In genomic region chr14:73729556-73730265, GRCh38 we compare ENCODE assay signal across 8 cellular contexts. TPM values are rescaled to one million over a fixed set of nuclear protein-coding genes. Genes with fewer than 3 reads are reported as not detected.
DNase-seq lines count a peak whose midpoint lies in the region; ATAC-seq, FAIRE-seq and TF ChIP-seq lines count a peak whose summit lies in the region.
"Had no signal": no experiment of that assay in that cellular context is flagged by ENCODE, and none has a peak within 500 bp of the region (broad histone marks: within the 10 kb centered on the region; RNA-seq: fewer than 3 reads in every experiment).

No MANE protein-coding gene starts in this region.

- peaks cover 6 to 31% (median 20%) of the 10 kb centered on the region in 4 donors for H3K4me1 ChIP-seq in liver (ENCODE audit: control insufficient read depth in 4 of 4, insufficient read depth in 4 of 4, low read length in 3 of 4)
- peaks cover 27% of the 10 kb centered on the region for H3K4me1 ChIP-seq in GM23248 (ENCODE audit: insufficient read depth)

- TF ChIP-seq CTCF in liver (IDR thresholded peaks at IDR 0.05; ENCODE audit: low read depth, low read length, missing input control): no peak

- no peak for TF ChIP-seq RAD21 in liver (IDR thresholded peaks at IDR 0.05)

- H3K4me3 ChIP-seq in liver (ENCODE audit: low read depth in 1 of 3, low read length in 3 of 3) (no peak overlapping the region), GM23248 (no peak overlapping the region)

- POLR2A ChIA-PET in activated CD4-positive, alpha-beta memory T cell treated with anti-CD3 and anti-CD28 coated beads for 36 hours (lab: Charles Lee): interaction anchor here (2.4 kb wide), 1 partner anchor 29 kb away, joined by 13 read pairs; no protein-coding TSS in a partner anchor

- H3K9me3 Mint-ChIP-seq in activated CD4-positive, alpha-beta memory T cell treated with anti-CD3 and anti-CD28 coated beads for 36 hours: no peaks in the 10 kb centered on the region
- H3K9me3 Mint-ChIP-seq in stimulated activated effector memory CD8-positive, alpha-beta T cell treated with anti-CD3 and anti-CD28 coated beads, Interleukin-12 subunit alpha, Interleukin-12 subunit beta, amount 100 ng/mL, for 72 hours: no peaks in the 10 kb centered on the region

- no peaks in the 10 kb centered on the region for H3K9me2 ChIP-seq in GM23248 (ENCODE audit: insufficient read depth)

- peaks cover 28% of the 10 kb centered on the region for H3F3A ChIP-seq in GM23248 (ENCODE audit: insufficient read depth)

- H3K9me3 ChIP-seq in liver (ENCODE audit: control insufficient read depth in 4 of 4, low read length in 3 of 4) (no peaks in the 10 kb centered on the region), GM23248 (ENCODE audit: low read depth) (no peaks in the 10 kb centered on the region)

- H3K27me3 Mint-ChIP-seq in activated CD4-positive, alpha-beta memory T cell treated with anti-CD3 and anti-CD28 coated beads for 36 hours: no peaks in the 10 kb centered on the region

- peaks cover 27% of the 10 kb centered on the region for H3K4me1 Mint-ChIP-seq in activated CD4-positive, alpha-beta memory T cell treated with anti-CD3 and anti-CD28 coated beads for 36 hours (ENCODE audit: low read depth)
- peaks cover 37% of the 10 kb centered on the region for H3K4me1 Mint-ChIP-seq in stimulated activated effector memory CD8-positive, alpha-beta T cell treated with anti-CD3 and anti-CD28 coated beads, Interleukin-12 subunit alpha, Interleukin-12 subunit beta, amount 100 ng/mL, for 72 hours

- H3K4me2 ChIP-seq in GM23248 (ENCODE audit: unreplicated experiment): no peak overlapping the region

- FAIRE-seq in HTR-8/SVneo (lab: Jason Lieb, UNC): peak; percentile 26

- H3K9ac ChIP-seq in liver (ENCODE audit: low read depth in 1 of 2, low read length in 2 of 2) (no peak overlapping the region), GM23248 (no peak overlapping the region)

- H3K27me3 ChIP-seq in liver (ENCODE audit: control insufficient read depth in 4 of 4, insufficient read depth in 4 of 4, low read length in 3 of 4) (no peaks in the 10 kb centered on the region), GM23248 (replicated peaks; ENCODE audit: insufficient read depth) (no peaks in the 10 kb centered on the region)

- peaks cover 70% of the 10 kb centered on the region for H3K79me2 ChIP-seq in GM23248 (ENCODE audit: insufficient read depth)

- H3K36me3 ChIP-seq in liver (ENCODE audit: control insufficient read depth in 4 of 4, insufficient read depth in 3 of 4, low read depth in 1 of 4, low read length in 3 of 4): peaks cover 11 to 64% (median 26%) of the 10 kb centered on the region in 4 donors
- H3K36me3 ChIP-seq in GM23248 (ENCODE audit: low read depth): peaks cover 33% of the 10 kb centered on the region; the same call in 1 of the 2 replicates

- DNase-seq in HTR-8/SVneo (ENCODE audit: insufficient read length, low spot score): no peak
- DNase-seq in activated CD4-positive, alpha-beta memory T cell treated with anti-CD3 and anti-CD28 coated beads for 36 hours: no peak
- no peak for DNase-seq in stimulated activated effector memory CD8-positive, alpha-beta T cell treated with anti-CD3 and anti-CD28 coated beads, Interleukin-12 subunit alpha, Interleukin-12 subunit beta, amount 100 ng/mL, for 72 hours (ENCODE audit: low spot score in 2 of 2)
- no peak for DNase-seq in GM23248
- DNase-seq in NCI-H1930 (lab: John Stamatoyannopoulos, UW): no peak
- DNase-seq: T1000 had no signal

- no peak overlapping the region for H2AFZ ChIP-seq in GM23248

- peak overlapping the region; percentile 78 for H3K27ac Mint-ChIP-seq in activated CD4-positive, alpha-beta memory T cell treated with anti-CD3 and anti-CD28 coated beads for 36 hours
- H3K27ac Mint-ChIP-seq in stimulated activated effector memory CD8-positive, alpha-beta T cell treated with anti-CD3 and anti-CD28 coated beads, Interleukin-12 subunit alpha, Interleukin-12 subunit beta, amount 100 ng/mL, for 72 hours: peak overlapping the region; percentile 89

- peaks cover 56% of the 10 kb centered on the region for H3K36me3 Mint-ChIP-seq in activated CD4-positive, alpha-beta memory T cell treated with anti-CD3 and anti-CD28 coated beads for 36 hours
- H3K36me3 Mint-ChIP-seq in stimulated activated effector memory CD8-positive, alpha-beta T cell treated with anti-CD3 and anti-CD28 coated beads, Interleukin-12 subunit alpha, Interleukin-12 subunit beta, amount 100 ng/mL, for 72 hours: peaks cover 100% of the 10 kb centered on the region

- H3K4me3 Mint-ChIP-seq in activated CD4-positive, alpha-beta memory T cell treated with anti-CD3 and anti-CD28 coated beads for 36 hours: no peak overlapping the region
- no peak overlapping the region for H3K4me3 Mint-ChIP-seq in stimulated activated effector memory CD8-positive, alpha-beta T cell treated with anti-CD3 and anti-CD28 coated beads, Interleukin-12 subunit alpha, Interleukin-12 subunit beta, amount 100 ng/mL, for 72 hours

- in situ Hi-C loops in GM23248 (cut with MboI): loop anchor here (10.0 kb wide), 1 partner anchor 95 kb away; no protein-coding TSS in a partner anchor

- CTCF ChIA-PET in activated CD4-positive, alpha-beta memory T cell treated with anti-CD3 and anti-CD28 coated beads for 36 hours (lab: Charles Lee): interaction anchor here (0.7 to 9.4 kb wide), 30 partner anchors 10 to 221 kb away, joined by 3 to 181 read pairs (median 8); partner anchors contain the start of gene ZNF410

- WGBS in liver: 90% methylated on average over 23 of the region's 23 CpGs
- 95% methylated on average over 22 to 23 of the region's 23 CpGs for WGBS in GM23248 (ENCODE audit: low coverage in 1 of 2, low lambda C conversion rate in 2 of 2, missing lambda C conversion rate in 2 of 2), 2 experiments

- intact Hi-C loops in activated CD4-positive, alpha-beta memory T cell treated with anti-CD3 and anti-CD28 coated beads for 36 hours (cut with micrococcal nuclease): no loop called here

- H4K20me1 ChIP-seq in GM23248 (ENCODE audit: insufficient read depth): no peaks in the 10 kb centered on the region

- ATAC-seq in stimulated activated effector memory CD8-positive, alpha-beta T cell treated with anti-CD3 and anti-CD28 coated beads, Interleukin-12 subunit alpha, Interleukin-12 subunit beta, amount 100 ng/mL, for 72 hours: no peak
- no peak for ATAC-seq in GM21825 (IDR thresholded peaks at IDR 0.05; ENCODE audit: unreplicated experiment)

- H3K27ac ChIP-seq in liver (ENCODE audit: low read depth in 1 of 2, low read length in 2 of 2): peak overlapping the region; percentile 12 to 64
- no peak overlapping the region for H3K27ac ChIP-seq in GM23248

TF ChIP-seq in liver, 16 proteins besides CTCF, POLR2A, EP300 and RAD21:
- TF ChIP-seq RXRA (IDR thresholded peaks at IDR 0.05): no peak

RNA-seq across cellular contexts. Expression of gene PNMA1, which starts 15.5 kb away (rescaled TPM):
- 10 to 100 TPM; 28.2 to 28.3 TPM for total RNA-seq in activated CD4-positive, alpha-beta memory T cell treated with anti-CD3 and anti-CD28 coated beads for 36 hours
- total RNA-seq in liver: 10 to 100 TPM in 1 of 2 donors, 1 to 10 TPM in 1; 2.3 to 10.4 TPM
- 1 to 10 TPM; 2.8 to 4.0 TPM for polyA plus RNA-seq in liver
- 14.2 and 18.2 TPM in 2 replicates for total RNA-seq in GM23248 (2014; rRNA removed; shearing (Covaris generic))
- polyA plus RNA-seq in GM23248 (2016; fragmentation: Nextera tagmentation; extraction: Ambion mirVana): 64.7 and 67.7 TPM in 2 replicates
